9 cellular contexts compared by ENCODE assay signal in genomic region chr6:106223300-106223930, GRCh38.
DNase-seq lines count a peak whose midpoint lies in the region; ATAC-seq and TF ChIP-seq lines count a peak whose summit lies in the region.
"Had no signal": no experiment of that assay in that cellular context is flagged by ENCODE, and none has a peak within 500 bp of the region (broad histone marks: within the 10 kb centered on the region; RNA-seq: fewer than 3 reads in every experiment).

No MANE protein-coding gene starts in this region.

- H3K4me1 ChIP-seq in SJCRH30, result no peaks in the 10 kb centered on the region

- peak; percentile 69 for TF ChIP-seq CTCF in AG04450 (IDR thresholded peaks at IDR 0.05; ENCODE audit: low read depth, low read length)

- H3K9me3 ChIP-seq in AG04450 (ENCODE audit: control insufficient read depth, insufficient read depth, low read length), result no peaks in the 10 kb centered on the region
- H3K9me3 ChIP-seq in SJCRH30 (replicated peaks), result no peaks in the 10 kb centered on the region
- H3K9me3 ChIP-seq: thoracic aorta had no signal

- POLR2A ChIA-PET in AG04450 (lab: Yijun Ruan, JAX), result no interaction called here

- H3K4me3 ChIP-seq in AG04450 (ENCODE audit: low read depth, low read length), result no peak overlapping the region
- no peak overlapping the region for H3K4me3 ChIP-seq in SJCRH30
- H3K4me3 ChIP-seq: thoracic aorta had no signal

- DNase-seq in AG04450 (ENCODE audit: low read depth, low spot score), result peak; percentile 54
- peak; percentile 57 to 61 for DNase-seq in Kasumi-1 (lab: John Stamatoyannopoulos, UW)
- peak; percentile 27 to 57 for DNase-seq in SJCRH30
- DNase-seq in activated effector memory CD4-positive, alpha-beta T cell treated with Interleukin-2 at 50 U/mL for 16 hours, result peak; percentile 50
- peak; percentile 73 for DNase-seq in glomerular visceral epithelial cell (ENCODE audit: extremely low spot score)
- DNase-seq in renal cortical epithelial cell (ENCODE audit: low read depth), result peak; percentile 77

- CTCF ChIA-PET in AG04450 (lab: Charles Lee), result interaction anchor here (0.6 to 3.9 kb wide), 99 partner anchors 10 to 1136 kb away, joined by 3 to 73 read pairs (median 4); partner anchors contain the start of gene PRDM1

- H3K36me3 ChIP-seq in SJCRH30, result no peaks in the 10 kb centered on the region
- H3K36me3 ChIP-seq: thoracic aorta had no signal

- H3K27me3 ChIP-seq in AG04450 (ENCODE audit: control insufficient read depth, insufficient read depth, low read length) (no peaks in the 10 kb centered on the region), SJCRH30 (no peaks in the 10 kb centered on the region)

- H3K27ac ChIP-seq in AG04450 (ENCODE audit: low read depth, low read length) (no peak overlapping the region), SJCRH30 (no peak overlapping the region)
- H3K27ac ChIP-seq: thoracic aorta had no signal

- ATAC-seq in GM18511 (IDR thresholded peaks at IDR 0.05; ENCODE audit: unreplicated experiment), result peak; percentile 52
- no peak for ATAC-seq in HG02884 (IDR thresholded peaks at IDR 0.05; ENCODE audit: unreplicated experiment)
